31 cellular contexts compared by ENCODE assay signal in the genomic region with DNA sequence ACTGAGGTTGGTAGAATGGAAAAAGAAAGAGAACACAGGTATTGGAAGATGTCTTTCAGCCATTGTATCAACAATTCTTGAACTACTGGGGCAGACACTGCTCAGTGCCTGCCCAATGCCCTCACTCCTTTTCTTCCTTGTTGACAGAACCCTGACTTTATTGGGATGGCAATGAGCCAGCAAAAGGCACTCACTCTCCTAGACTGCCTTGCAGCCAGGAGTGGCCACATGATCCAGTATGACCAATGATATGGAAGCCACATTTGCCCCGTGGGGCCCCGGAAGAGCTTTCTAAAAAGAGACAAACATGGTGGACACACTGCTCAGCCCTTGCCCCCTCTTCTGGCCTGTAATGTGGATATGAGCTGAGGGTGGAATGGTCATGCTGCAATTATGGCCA.
A peak's percentile ranks its signal among the peaks of the same experiment; 100 is the strongest.
DNase-seq lines count a peak whose midpoint lies in the region; ATAC-seq, FAIRE-seq and TF ChIP-seq lines count a peak whose summit lies in the region.
"Had no signal": no experiment of that assay in that cellular context is flagged by ENCODE, and none has a peak within 500 bp of the region (broad histone marks: within the 10 kb centered on the region; RNA-seq: fewer than 3 reads in every experiment).

No MANE protein-coding gene starts in this region.

- H3K4me3 ChIP-seq in small intestine (ENCODE audit: low read depth in 1 of 2, low read length in 2 of 2) (no peak overlapping the region), lower lobe of right lung (no peak overlapping the region)
- H3K4me3 ChIP-seq: A549; BLaER1; BLaER1 treated with 17β-estradiol and CSF1 and Interleukin-3, amounts not matched to agents 10 nM and 100 nM had no signal

- H3K9me3 ChIP-seq in small intestine (ENCODE audit: control insufficient read depth, low read depth) = peaks cover 4% of the 10 kb centered on the region
- peaks cover 3% of the 10 kb centered on the region for H3K9me3 ChIP-seq in lower lobe of right lung
- H3K9me3 ChIP-seq: BE2C, Caco-2 had no signal

- WGBS in small intestine, 3 donors = 86 to 91% (median 88%) methylated on average over 2 of the region's 2 CpGs

- DNase-seq in HTR-8/SVneo (ENCODE audit: insufficient read length, low spot score) (no peak), RPMI8226 (peak; percentile 83), small intestine (no peak), lower lobe of right lung (no peak)
- DNase-seq: 8988T; ACHN; AML-193; BE2C; C1 segment of cervical spinal cord; Caco-2; Calu3; CD4-positive, alpha-beta memory T cell; CD4-positive, alpha-beta T cell; CD4-positive, CD25-positive, alpha-beta regulatory T cell; CD8-positive, alpha-beta memory T cell; CD8-positive, alpha-beta T cell; COR-L47; DMS 273 treated with DMSO at 0.1 percent for 48 hours; DMS153; DMS53; DMS79; DMS79 treated with DMSO at 0.1 percent for 48 hours; DND-41; EL had no signal

- TF ChIP-seq CTCF in lower lobe of right lung (IDR thresholded peaks at IDR 0.05) = no peak

- H3K4me1 ChIP-seq in small intestine (ENCODE audit: control insufficient read depth in 2 of 2, insufficient read depth in 1 of 2, low read depth in 1 of 2, low read length in 1 of 2) (no peaks in the 10 kb centered on the region), lower lobe of right lung (no peaks in the 10 kb centered on the region)
- H3K4me1 ChIP-seq: A549; BE2C; BLaER1; BLaER1 treated with 17β-estradiol and CSF1 and Interleukin-3, amounts not matched to agents 10 nM and 100 nM; Caco-2 had no signal

- intact Hi-C loops in lower lobe of right lung (cut with DNase I) = no loop called here

- FAIRE-seq in HTR-8/SVneo (lab: Jason Lieb, UNC) = peak; percentile 36
- no peak for FAIRE-seq in small intestine (lab: Jason Lieb, UNC)
- FAIRE-seq: A204.1, A549, D721Med had no signal

- no peak overlapping the region for H3K27ac ChIP-seq in small intestine (ENCODE audit: low read depth in 1 of 2, low read length in 1 of 2)
- no peak overlapping the region for H3K27ac ChIP-seq in lower lobe of right lung
- H3K27ac ChIP-seq: 22Rv1; A549; BLaER1; BLaER1 treated with 17β-estradiol and CSF1 and Interleukin-3, amounts not matched to agents 10 nM and 100 nM; C4-2B had no signal

- no peaks in the 10 kb centered on the region for H3K27me3 ChIP-seq in small intestine (ENCODE audit: control insufficient read depth in 2 of 2, insufficient read depth in 2 of 2, low read length in 2 of 2)
- H3K27me3 ChIP-seq in lower lobe of right lung (ENCODE audit: low read depth) = no peaks in the 10 kb centered on the region
- H3K27me3 ChIP-seq: BE2C; BLaER1; BLaER1 treated with 17β-estradiol and CSF1 and Interleukin-3, amounts not matched to agents 10 nM and 100 nM had no signal

- ATAC-seq in lower lobe of right lung = no peak
- ATAC-seq: A549; CD8-positive, alpha-beta T cell had no signal

- H3K36me3 ChIP-seq in small intestine (ENCODE audit: control insufficient read depth in 2 of 2, insufficient read depth in 2 of 2, low read length in 2 of 2) (no peaks in the 10 kb centered on the region), lower lobe of right lung (no peaks in the 10 kb centered on the region)
- H3K36me3 ChIP-seq: BE2C; BLaER1; BLaER1 treated with 17β-estradiol and CSF1 and Interleukin-3, amounts not matched to agents 10 nM and 100 nM had no signal
